Comparison of ENCODE assay signal across 9 cellular contexts in genomic region chr7:50331564-50332208, GRCh38. TPM values are rescaled to one million over a fixed set of nuclear protein-coding genes. Genes with fewer than 3 reads are reported as not detected.
A peak's percentile ranks its signal among the peaks of the same experiment; 100 is the strongest.
DNase-seq lines count a peak whose midpoint lies in the region; ATAC-seq, FAIRE-seq and TF ChIP-seq lines count a peak whose summit lies in the region.
"Had no signal": no experiment of that assay in that cellular context is flagged by ENCODE, and none has a peak within 500 bp of the region (broad histone marks: within the 10 kb centered on the region; RNA-seq: fewer than 3 reads in every experiment).

No MANE protein-coding gene starts in this region.

- ATAC-seq in GM21447 (IDR thresholded peaks at IDR 0.05; ENCODE audit: unreplicated experiment) (peak; percentile 60), HG03469 (IDR thresholded peaks at IDR 0.05; ENCODE audit: unreplicated experiment) (peak; percentile 60), left colon (no peak)

- intact Hi-C loops in left colon (cut with DNase I, micrococcal nuclease) = no loop called here

- TF ChIP-seq POLR2A in GM12891 (IDR thresholded peaks at IDR 0.05; ENCODE audit: low read depth, low read length) = no peak

- FAIRE-seq in GM12891 (lab: Jason Lieb, UNC) = no peak

- in situ Hi-C loops in G401 (cut with HindIII; ENCODE audit: low sequenced_read_pairs) = no loop called here

- no peak for DNase-seq in GM12891 (ENCODE audit: insufficient read length, low spot score)
- DNase-seq in kidney glomerular epithelial cell (lab: John Stamatoyannopoulos, UW) = peak; percentile 10
- DNase-seq in G401 (ENCODE audit: low spot score) = no peak
- no peak for DNase-seq in NCI-H1092 (lab: John Stamatoyannopoulos, UW)
- no peak for DNase-seq in left colon
- DNase-seq in NCI-H2196 (lab: John Stamatoyannopoulos, UW; ENCODE audit: unreplicated experiment) = no peak
- DNase-seq: dermis blood vessel endothelial cell had no signal

TF ChIP-seq in GM12891, 5 proteins besides CTCF, POLR2A, EP300 and RAD21:
- peak; percentile 66 for TF ChIP-seq PAX5 (IDR thresholded peaks at IDR 0.05; ENCODE audit: insufficient read depth, low read length, severe bottlenecking)
- no peak for TF ChIP-seq POLR2AphosphoS5 (IDR thresholded peaks at IDR 0.05; ENCODE audit: low read depth, low read length)
TF ChIP-seq in GM12891: peak in this region for 1.

RNA-seq across cellular contexts. Expression of gene IKZF1, which starts 27.2 kb away (rescaled TPM):
- 39.6 TPM for polyA plus RNA-seq in GM12891 (2012; ENCODE audit: low read depth, missing spikeins)
- not detected in 2 replicates for total RNA-seq in G401 (2014; rRNA removed; shearing (Covaris generic))
- 10 to 100 TPM in 1 of 2 donors, 1 to 10 TPM in 1; 5.6 to 11.2 TPM for total RNA-seq in left colon
